ENCODE assay signal across 1 cellular context in the genomic region with DNA sequence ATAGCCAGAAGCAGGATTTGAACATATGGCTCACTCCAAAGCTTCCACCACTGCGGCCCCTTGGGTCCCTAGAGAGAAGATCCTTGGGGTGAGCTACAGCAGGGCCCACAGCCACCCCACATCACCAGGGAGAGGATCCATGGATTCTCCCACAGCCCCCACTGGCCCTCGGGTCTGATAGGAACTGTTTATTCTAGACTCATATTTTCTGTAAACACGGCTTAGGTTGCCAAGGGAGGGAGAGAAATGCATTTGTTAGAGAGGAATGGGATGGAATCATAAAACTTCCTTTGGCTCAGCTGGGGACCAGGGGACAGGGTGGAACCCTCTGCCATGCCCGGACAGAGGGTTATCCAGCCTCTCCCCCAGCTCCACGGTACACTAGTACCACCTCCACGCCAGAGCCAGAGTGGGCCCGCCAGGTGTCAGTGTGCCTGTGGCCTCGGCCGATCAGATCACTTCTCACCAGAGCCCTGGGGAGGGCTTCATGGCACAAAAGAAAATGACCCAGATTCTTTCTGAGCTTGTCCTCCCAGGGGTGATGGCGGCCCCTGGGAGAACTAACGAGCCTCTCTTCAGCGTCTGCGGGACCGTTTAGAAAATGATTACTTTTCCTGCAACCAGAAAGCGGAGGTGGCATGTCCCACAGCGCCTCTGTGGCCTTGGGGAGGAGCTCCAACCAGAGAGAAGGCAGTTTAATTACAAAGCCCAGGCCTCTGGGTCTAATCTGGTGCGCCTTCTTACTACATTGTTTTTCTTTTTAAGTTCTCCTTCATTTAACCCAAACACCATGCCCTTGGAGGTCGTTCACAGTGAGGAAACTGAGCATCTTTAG.
TF ChIP-seq lines count a peak whose summit lies in the region.

No MANE protein-coding gene starts in this region.

TF ChIP-seq in liver, 16 proteins besides CTCF, POLR2A, EP300 and RAD21 (continued from another document):
- TF ChIP-seq, protein P1, sequence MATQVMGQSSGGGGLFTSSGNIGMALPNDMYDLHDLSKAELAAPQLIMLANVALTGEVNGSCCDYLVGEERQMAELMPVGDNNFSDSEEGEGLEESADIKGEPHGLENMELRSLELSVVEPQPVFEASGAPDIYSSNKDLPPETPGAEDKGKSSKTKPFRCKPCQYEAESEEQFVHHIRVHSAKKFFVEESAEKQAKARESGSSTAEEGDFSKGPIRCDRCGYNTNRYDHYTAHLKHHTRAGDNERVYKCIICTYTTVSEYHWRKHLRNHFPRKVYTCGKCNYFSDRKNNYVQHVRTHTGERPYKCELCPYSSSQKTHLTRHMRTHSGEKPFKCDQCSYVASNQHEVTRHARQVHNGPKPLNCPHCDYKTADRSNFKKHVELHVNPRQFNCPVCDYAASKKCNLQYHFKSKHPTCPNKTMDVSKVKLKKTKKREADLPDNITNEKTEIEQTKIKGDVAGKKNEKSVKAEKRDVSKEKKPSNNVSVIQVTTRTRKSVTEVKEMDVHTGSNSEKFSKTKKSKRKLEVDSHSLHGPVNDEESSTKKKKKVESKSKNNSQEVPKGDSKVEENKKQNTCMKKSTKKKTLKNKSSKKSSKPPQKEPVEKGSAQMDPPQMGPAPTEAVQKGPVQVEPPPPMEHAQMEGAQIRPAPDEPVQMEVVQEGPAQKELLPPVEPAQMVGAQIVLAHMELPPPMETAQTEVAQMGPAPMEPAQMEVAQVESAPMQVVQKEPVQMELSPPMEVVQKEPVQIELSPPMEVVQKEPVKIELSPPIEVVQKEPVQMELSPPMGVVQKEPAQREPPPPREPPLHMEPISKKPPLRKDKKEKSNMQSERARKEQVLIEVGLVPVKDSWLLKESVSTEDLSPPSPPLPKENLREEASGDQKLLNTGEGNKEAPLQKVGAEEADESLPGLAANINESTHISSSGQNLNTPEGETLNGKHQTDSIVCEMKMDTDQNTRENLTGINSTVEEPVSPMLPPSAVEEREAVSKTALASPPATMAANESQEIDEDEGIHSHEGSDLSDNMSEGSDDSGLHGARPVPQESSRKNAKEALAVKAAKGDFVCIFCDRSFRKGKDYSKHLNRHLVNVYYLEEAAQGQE (IDR thresholded peaks at IDR 0.05) = no peak
- no peak for TF ChIP-seq YY1 (IDR thresholded peaks at IDR 0.05)
